Comparison of ENCODE assay signal across 1 cellular context in the genomic region with DNA sequence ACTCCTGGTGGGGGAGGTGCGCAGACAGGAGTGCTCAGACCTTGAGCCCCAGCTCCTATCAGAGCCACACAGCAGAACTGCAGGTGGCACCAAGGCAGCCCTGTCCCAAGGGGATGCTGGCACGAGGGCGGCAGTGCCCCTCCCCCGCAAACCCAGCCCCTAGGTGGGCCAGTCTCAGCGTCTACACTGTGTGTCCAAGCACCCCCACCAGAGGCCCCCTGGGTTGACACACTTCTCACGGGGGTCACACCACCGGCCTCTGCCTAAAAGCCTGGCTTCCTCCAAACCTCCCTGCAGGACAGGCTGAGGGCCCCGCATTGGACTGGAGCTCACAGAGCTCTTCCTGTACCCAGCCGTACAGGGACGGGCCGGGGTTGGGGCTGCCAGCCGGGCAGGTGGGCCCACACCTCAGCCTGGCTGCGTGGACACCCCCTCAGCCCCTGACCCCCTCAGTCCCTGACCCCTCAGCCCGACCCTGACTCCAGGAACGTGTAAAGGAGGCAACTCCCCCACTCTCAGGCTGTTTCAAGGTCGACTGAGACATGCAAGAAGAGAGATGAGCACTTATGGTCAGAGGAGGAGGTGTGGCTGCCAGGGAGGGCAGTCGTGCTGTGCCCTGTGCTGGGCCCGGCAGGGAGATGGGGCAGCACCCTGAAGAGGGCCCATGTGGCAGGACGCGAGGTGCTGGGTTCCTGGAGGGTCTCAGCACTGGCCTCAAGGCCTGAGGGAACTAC.
A peak's percentile ranks its signal among the peaks of the same experiment; 100 is the strongest.
TF ChIP-seq lines count a peak whose summit lies in the region.

No MANE protein-coding gene starts in this region.

TF ChIP-seq in HepG2, 621 proteins besides CTCF, POLR2A, EP300 and RAD21 (continued from another document and continues in another):
- TF ChIP-seq, protein P1, sequence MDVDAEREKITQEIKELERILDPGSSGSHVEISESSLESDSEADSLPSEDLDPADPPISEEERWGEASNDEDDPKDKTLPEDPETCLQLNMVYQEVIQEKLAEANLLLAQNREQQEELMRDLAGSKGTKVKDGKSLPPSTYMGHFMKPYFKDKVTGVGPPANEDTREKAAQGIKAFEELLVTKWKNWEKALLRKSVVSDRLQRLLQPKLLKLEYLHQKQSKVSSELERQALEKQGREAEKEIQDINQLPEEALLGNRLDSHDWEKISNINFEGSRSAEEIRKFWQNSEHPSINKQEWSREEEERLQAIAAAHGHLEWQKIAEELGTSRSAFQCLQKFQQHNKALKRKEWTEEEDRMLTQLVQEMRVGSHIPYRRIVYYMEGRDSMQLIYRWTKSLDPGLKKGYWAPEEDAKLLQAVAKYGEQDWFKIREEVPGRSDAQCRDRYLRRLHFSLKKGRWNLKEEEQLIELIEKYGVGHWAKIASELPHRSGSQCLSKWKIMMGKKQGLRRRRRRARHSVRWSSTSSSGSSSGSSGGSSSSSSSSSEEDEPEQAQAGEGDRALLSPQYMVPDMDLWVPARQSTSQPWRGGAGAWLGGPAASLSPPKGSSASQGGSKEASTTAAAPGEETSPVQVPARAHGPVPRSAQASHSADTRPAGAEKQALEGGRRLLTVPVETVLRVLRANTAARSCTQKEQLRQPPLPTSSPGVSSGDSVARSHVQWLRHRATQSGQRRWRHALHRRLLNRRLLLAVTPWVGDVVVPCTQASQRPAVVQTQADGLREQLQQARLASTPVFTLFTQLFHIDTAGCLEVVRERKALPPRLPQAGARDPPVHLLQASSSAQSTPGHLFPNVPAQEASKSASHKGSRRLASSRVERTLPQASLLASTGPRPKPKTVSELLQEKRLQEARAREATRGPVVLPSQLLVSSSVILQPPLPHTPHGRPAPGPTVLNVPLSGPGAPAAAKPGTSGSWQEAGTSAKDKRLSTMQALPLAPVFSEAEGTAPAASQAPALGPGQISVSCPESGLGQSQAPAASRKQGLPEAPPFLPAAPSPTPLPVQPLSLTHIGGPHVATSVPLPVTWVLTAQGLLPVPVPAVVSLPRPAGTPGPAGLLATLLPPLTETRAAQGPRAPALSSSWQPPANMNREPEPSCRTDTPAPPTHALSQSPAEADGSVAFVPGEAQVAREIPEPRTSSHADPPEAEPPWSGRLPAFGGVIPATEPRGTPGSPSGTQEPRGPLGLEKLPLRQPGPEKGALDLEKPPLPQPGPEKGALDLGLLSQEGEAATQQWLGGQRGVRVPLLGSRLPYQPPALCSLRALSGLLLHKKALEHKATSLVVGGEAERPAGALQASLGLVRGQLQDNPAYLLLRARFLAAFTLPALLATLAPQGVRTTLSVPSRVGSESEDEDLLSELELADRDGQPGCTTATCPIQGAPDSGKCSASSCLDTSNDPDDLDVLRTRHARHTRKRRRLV (CRISPR knock-in tag; IDR thresholded peaks at IDR 0.05) = no peak
- TF ChIP-seq MXD4 (CRISPR knock-in tag; IDR thresholded peaks at IDR 0.05) = no peak
- TF ChIP-seq ZNF883 (CRISPR knock-in tag; IDR thresholded peaks at IDR 0.05; ENCODE audit: not compliant biosample characterization) = peak; percentile 12
- TF ChIP-seq KMT2A (CRISPR knock-in tag; IDR thresholded peaks at IDR 0.05) = no peak
- TF ChIP-seq PCBP1 (IDR thresholded peaks at IDR 0.05; ENCODE audit: borderline replicate concordance, low read depth, low read length) = no peak
- TF ChIP-seq FOXK1 (CRISPR knock-in tag; IDR thresholded peaks at IDR 0.05; ENCODE audit: borderline replicate concordance, low read depth) = no peak
- no peak for TF ChIP-seq ZNF766 (CRISPR knock-in tag; IDR thresholded peaks at IDR 0.05; ENCODE audit: borderline replicate concordance)
- TF ChIP-seq, protein P2, sequence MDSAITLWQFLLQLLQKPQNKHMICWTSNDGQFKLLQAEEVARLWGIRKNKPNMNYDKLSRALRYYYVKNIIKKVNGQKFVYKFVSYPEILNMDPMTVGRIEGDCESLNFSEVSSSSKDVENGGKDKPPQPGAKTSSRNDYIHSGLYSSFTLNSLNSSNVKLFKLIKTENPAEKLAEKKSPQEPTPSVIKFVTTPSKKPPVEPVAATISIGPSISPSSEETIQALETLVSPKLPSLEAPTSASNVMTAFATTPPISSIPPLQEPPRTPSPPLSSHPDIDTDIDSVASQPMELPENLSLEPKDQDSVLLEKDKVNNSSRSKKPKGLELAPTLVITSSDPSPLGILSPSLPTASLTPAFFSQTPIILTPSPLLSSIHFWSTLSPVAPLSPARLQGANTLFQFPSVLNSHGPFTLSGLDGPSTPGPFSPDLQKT (CRISPR knock-in tag; IDR thresholded peaks at IDR 0.05; ENCODE audit: borderline replicate concordance) = no peak
- no peak for TF ChIP-seq ZNF12 (CRISPR knock-in tag; IDR thresholded peaks at IDR 0.05)
- TF ChIP-seq, protein P3, sequence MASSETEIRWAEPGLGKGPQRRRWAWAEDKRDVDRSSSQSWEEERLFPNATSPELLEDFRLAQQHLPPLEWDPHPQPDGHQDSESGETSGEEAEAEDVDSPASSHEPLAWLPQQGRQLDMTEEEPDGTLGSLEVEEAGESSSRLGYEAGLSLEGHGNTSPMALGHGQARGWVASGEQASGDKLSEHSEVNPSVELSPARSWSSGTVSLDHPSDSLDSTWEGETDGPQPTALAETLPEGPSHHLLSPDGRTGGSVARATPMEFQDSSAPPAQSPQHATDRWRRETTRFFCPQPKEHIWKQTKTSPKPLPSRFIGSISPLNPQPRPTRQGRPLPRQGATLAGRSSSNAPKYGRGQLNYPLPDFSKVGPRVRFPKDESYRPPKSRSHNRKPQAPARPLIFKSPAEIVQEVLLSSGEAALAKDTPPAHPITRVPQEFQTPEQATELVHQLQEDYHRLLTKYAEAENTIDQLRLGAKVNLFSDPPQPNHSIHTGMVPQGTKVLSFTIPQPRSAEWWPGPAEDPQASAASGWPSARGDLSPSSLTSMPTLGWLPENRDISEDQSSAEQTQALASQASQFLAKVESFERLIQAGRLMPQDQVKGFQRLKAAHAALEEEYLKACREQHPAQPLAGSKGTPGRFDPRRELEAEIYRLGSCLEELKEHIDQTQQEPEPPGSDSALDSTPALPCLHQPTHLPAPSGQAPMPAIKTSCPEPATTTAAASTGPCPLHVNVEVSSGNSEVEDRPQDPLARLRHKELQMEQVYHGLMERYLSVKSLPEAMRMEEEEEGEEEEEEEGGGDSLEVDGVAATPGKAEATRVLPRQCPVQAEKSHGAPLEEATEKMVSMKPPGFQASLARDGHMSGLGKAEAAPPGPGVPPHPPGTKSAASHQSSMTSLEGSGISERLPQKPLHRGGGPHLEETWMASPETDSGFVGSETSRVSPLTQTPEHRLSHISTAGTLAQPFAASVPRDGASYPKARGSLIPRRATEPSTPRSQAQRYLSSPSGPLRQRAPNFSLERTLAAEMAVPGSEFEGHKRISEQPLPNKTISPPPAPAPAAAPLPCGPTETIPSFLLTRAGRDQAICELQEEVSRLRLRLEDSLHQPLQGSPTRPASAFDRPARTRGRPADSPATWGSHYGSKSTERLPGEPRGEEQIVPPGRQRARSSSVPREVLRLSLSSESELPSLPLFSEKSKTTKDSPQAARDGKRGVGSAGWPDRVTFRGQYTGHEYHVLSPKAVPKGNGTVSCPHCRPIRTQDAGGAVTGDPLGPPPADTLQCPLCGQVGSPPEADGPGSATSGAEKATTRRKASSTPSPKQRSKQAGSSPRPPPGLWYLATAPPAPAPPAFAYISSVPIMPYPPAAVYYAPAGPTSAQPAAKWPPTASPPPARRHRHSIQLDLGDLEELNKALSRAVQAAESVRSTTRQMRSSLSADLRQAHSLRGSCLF (CRISPR knock-in tag; IDR thresholded peaks at IDR 0.05; ENCODE audit: borderline replicate concordance) = no peak
- no peak for TF ChIP-seq NFRKB (IDR thresholded peaks at IDR 0.05)
- no peak for TF ChIP-seq TAF15 (IDR thresholded peaks at IDR 0.05; ENCODE audit: low read depth, low read length, poor library complexity, severe bottlenecking)
- no peak for TF ChIP-seq ZMYM2 (CRISPR knock-in tag; IDR thresholded peaks at IDR 0.05)
- TF ChIP-seq AHR (CRISPR knock-in tag; IDR thresholded peaks at IDR 0.05) = no peak
- no peak for TF ChIP-seq ZNF20 (CRISPR knock-in tag; IDR thresholded peaks at IDR 0.05)
- no peak for TF ChIP-seq THRA (CRISPR knock-in tag; IDR thresholded peaks at IDR 0.05; ENCODE audit: borderline replicate concordance)
- no peak for TF ChIP-seq ZNF274 (CRISPR knock-in tag; IDR thresholded peaks at IDR 0.05)
- no peak for TF ChIP-seq ADNP (CRISPR knock-in tag; IDR thresholded peaks at IDR 0.05)
- TF ChIP-seq ZNF652 (CRISPR knock-in tag; IDR thresholded peaks at IDR 0.05; ENCODE audit: borderline replicate concordance, low read depth) = no peak
- TF ChIP-seq SKI (IDR thresholded peaks at IDR 0.05; ENCODE audit: partially characterized antibody) = peak; percentile 19
- no peak for TF ChIP-seq NR2F2 (IDR thresholded peaks at IDR 0.05; ENCODE audit: borderline replicate concordance, low read depth)
- no peak for TF ChIP-seq ZNF260 (CRISPR knock-in tag; IDR thresholded peaks at IDR 0.05; ENCODE audit: borderline replicate concordance, low read depth)
- TF ChIP-seq ZNF143 (CRISPR knock-in tag; IDR thresholded peaks at IDR 0.05) = no peak
- TF ChIP-seq PHF8 (CRISPR knock-in tag; IDR thresholded peaks at IDR 0.05) = peak; percentile 29; the same call in 1 of the 2 replicates
- TF ChIP-seq JUN (CRISPR knock-in tag; IDR thresholded peaks at IDR 0.05) = no peak
- peak; percentile 17; the same call in 1 of the 2 replicates for TF ChIP-seq SALL1 (CRISPR knock-in tag; IDR thresholded peaks at IDR 0.05)
- TF ChIP-seq ZNF280B (CRISPR knock-in tag; IDR thresholded peaks at IDR 0.05; ENCODE audit: borderline replicate concordance) = peak; percentile 67; the same call in 1 of the 2 replicates
- TF ChIP-seq ZFP82 (CRISPR knock-in tag; IDR thresholded peaks at IDR 0.05; ENCODE audit: borderline replicate concordance) = no peak
- TF ChIP-seq ZNF605 (CRISPR knock-in tag; IDR thresholded peaks at IDR 0.05) = no peak
- TF ChIP-seq, protein P4, sequence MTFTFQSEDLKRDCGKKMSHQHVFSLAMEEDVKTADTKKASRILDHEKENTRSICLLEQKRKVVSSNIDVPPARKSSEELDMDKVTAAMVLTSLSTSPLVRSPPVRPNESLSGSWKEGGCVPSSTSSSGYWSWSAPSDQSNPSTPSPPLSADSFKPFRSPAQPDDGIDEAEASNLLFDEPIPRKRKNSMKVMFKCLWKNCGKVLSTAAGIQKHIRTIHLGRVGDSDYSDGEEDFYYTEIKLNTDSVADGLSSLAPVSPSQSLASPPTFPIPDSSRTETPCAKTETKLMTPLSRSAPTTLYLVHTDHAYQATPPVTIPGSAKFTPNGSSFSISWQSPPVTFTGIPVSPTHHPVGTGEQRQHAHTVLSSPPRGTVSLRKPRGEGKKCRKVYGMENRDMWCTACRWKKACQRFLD (CRISPR knock-in tag; IDR thresholded peaks at IDR 0.05; ENCODE audit: borderline replicate concordance) = no peak
- no peak for TF ChIP-seq ARID2 (CRISPR knock-in tag; IDR thresholded peaks at IDR 0.05; ENCODE audit: borderline replicate concordance)
- TF ChIP-seq GLMP (CRISPR knock-in tag; IDR thresholded peaks at IDR 0.05; ENCODE audit: borderline replicate concordance) = no peak
- no peak for TF ChIP-seq SP140L (CRISPR knock-in tag; IDR thresholded peaks at IDR 0.05; ENCODE audit: borderline replicate concordance)
- TF ChIP-seq NR1H2 (CRISPR knock-in tag; IDR thresholded peaks at IDR 0.05; ENCODE audit: borderline replicate concordance, low read depth) = no peak
- TF ChIP-seq MYC (CRISPR knock-in tag; IDR thresholded peaks at IDR 0.05; ENCODE audit: borderline replicate concordance) = peak; percentile 42; the same call in 1 of the 2 replicates
- no peak for TF ChIP-seq ZNF225 (CRISPR knock-in tag; IDR thresholded peaks at IDR 0.05)
- no peak for TF ChIP-seq BHLHE40 (IDR thresholded peaks at IDR 0.05; ENCODE audit: low read length)
- TF ChIP-seq TBX3 (IDR thresholded peaks at IDR 0.05; ENCODE audit: borderline replicate concordance) = no peak
- no peak for TF ChIP-seq SETDB1 (CRISPR knock-in tag; IDR thresholded peaks at IDR 0.05; ENCODE audit: borderline replicate concordance)
- TF ChIP-seq ZBTB42 (CRISPR knock-in tag; IDR thresholded peaks at IDR 0.05) = no peak
- TF ChIP-seq, protein P5, sequence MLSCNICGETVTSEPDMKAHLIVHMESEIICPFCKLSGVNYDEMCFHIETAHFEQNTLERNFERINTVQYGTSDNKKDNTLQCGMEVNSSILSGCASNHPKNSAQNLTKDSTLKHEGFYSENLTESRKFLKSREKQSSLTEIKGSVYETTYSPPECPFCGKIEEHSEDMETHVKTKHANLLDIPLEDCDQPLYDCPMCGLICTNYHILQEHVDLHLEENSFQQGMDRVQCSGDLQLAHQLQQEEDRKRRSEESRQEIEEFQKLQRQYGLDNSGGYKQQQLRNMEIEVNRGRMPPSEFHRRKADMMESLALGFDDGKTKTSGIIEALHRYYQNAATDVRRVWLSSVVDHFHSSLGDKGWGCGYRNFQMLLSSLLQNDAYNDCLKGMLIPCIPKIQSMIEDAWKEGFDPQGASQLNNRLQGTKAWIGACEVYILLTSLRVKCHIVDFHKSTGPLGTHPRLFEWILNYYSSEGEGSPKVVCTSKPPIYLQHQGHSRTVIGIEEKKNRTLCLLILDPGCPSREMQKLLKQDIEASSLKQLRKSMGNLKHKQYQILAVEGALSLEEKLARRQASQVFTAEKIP (CRISPR knock-in tag; IDR thresholded peaks at IDR 0.05; ENCODE audit: borderline replicate concordance) = no peak
